Comparison of ENCODE assay signal across 1 cellular context in the genomic region with DNA sequence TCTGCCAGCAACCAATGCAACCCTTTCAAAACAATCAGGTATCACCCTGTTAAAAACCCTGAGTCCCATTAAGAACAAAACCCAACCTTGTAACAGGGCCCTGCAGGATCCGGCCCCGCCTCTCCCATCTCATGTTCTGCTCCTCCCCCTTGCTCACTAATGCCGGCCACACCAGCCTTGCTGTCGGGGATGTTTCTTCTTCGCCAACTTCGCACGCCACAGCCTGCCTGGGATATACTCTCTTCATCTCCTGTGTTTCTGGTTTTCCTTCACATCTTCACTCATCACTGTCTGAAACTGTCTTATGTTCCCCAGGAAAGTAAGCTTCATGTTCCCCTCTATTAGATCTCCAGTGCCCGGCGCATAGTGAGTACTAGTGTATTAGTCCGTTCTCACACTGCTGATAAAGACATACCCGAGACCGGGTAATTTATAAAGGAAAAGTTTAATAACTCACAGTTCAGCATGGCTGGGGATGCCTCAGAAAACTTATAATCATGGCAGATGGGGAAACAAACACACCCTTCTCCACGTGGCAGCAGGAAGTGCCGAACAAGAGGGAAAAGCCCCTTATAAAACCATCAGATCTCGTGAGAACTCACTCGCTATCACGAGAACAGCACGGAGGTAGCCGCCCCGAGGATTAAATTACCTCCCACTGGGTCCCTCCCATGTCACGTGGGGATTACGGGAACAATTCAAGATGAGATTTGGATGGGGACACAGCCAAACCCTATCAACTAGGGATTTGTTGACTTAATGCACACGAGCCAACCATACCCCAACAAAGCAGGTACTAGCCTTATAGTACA.
TF ChIP-seq lines count a peak whose summit lies in the region.

No MANE protein-coding gene starts in this region.

TF ChIP-seq in H1, 55 proteins besides CTCF, POLR2A, EP300 and RAD21:
- TF ChIP-seq POLR2AphosphoS5 (IDR thresholded peaks at IDR 0.05; ENCODE audit: low read depth, low read length): peak; percentile 85
- TF ChIP-seq GTF2F1 (IDR thresholded peaks at IDR 0.05; ENCODE audit: borderline replicate concordance, low read depth, low read length): 0 out of 2 replicates have a peak, but pooled peaks have one; percentile 18
- no peak for TF ChIP-seq ZNF274 (IDR thresholded peaks at IDR 0.05; ENCODE audit: borderline replicate concordance, extremely low read depth, low read length)
- no peak; the same call in 1 of the 2 replicates for TF ChIP-seq YY1 (IDR thresholded peaks at IDR 0.05; ENCODE audit: low read depth, low read length)
- TF ChIP-seq TCF12 (IDR thresholded peaks at IDR 0.05; ENCODE audit: low read depth, low read length): no peak
- TF ChIP-seq BRCA1 (IDR thresholded peaks at IDR 0.05; ENCODE audit: low read depth, low read length): peak; percentile 87
- no peak for TF ChIP-seq JUND (IDR thresholded peaks at IDR 0.05; ENCODE audit: low read length)
- no peak for TF ChIP-seq TEAD4 (IDR thresholded peaks at IDR 0.05; ENCODE audit: low read depth, low read length)
- no peak for TF ChIP-seq CEBPB (IDR thresholded peaks at IDR 0.05; ENCODE audit: low read depth, low read length)
- TF ChIP-seq MAX (IDR thresholded peaks at IDR 0.05): peak; percentile 88
- no peak for TF ChIP-seq CHD7 (IDR thresholded peaks at IDR 0.05; ENCODE audit: insufficient replicate concordance, low read length)
- no peak for TF ChIP-seq CHD1 (IDR thresholded peaks at IDR 0.05; ENCODE audit: low read depth, low read length)
- no peak for TF ChIP-seq GABPA (IDR thresholded peaks at IDR 0.05; ENCODE audit: borderline replicate concordance, insufficient read depth, low read length)
- peak; percentile 95 for TF ChIP-seq CHD2 (IDR thresholded peaks at IDR 0.05; ENCODE audit: low read length)
- no peak for TF ChIP-seq ATF2 (IDR thresholded peaks at IDR 0.05; ENCODE audit: low read length)
- TF ChIP-seq MAFK (IDR thresholded peaks at IDR 0.05; ENCODE audit: low read depth, low read length): no peak
- no peak for TF ChIP-seq SIX5 (IDR thresholded peaks at IDR 0.05; ENCODE audit: low read depth, low read length)
- TF ChIP-seq EZH2 (IDR thresholded peaks at IDR 0.05; ENCODE audit: low read depth, low read length, severe bottlenecking): no peak
- no peak for TF ChIP-seq CBX8 (IDR thresholded peaks at IDR 0.05; ENCODE audit: borderline replicate concordance, low read depth, low read length)
- no peak for TF ChIP-seq SP1 (IDR thresholded peaks at IDR 0.05; ENCODE audit: low read depth, low read length)
- TF ChIP-seq TAF7 (optimal IDR thresholded peaks at IDR 0.05; ENCODE audit: borderline replicate concordance, low read depth, low read length): peak; percentile 49
- TF ChIP-seq SAP30 (IDR thresholded peaks at IDR 0.05; ENCODE audit: insufficient read depth, insufficient replicate concordance, low read length): peak; percentile 33
- TF ChIP-seq, protein P1, sequence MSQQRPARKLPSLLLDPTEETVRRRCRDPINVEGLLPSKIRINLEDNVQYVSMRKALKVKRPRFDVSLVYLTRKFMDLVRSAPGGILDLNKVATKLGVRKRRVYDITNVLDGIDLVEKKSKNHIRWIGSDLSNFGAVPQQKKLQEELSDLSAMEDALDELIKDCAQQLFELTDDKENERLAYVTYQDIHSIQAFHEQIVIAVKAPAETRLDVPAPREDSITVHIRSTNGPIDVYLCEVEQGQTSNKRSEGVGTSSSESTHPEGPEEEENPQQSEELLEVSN (IDR thresholded peaks at IDR 0.05): peak; percentile 88
- TF ChIP-seq EGR1 (IDR thresholded peaks at IDR 0.05; ENCODE audit: borderline replicate concordance, low read depth, low read length): no peak
- TF ChIP-seq SRF (IDR thresholded peaks at IDR 0.05; ENCODE audit: low read depth, low read length): no peak
- no peak for TF ChIP-seq NRF1 (IDR thresholded peaks at IDR 0.05; ENCODE audit: low read depth, low read length)
- TF ChIP-seq PHF8 (conservative IDR thresholded peaks at IDR 0.05; ENCODE audit: low read depth, low read length): no peak; the same call in none of the 2 replicates
- TF ChIP-seq SP2 (IDR thresholded peaks at IDR 0.05; ENCODE audit: low read length): no peak
- no peak for TF ChIP-seq CREB1 (IDR thresholded peaks at IDR 0.05)
- peak; percentile 67 for TF ChIP-seq ASH2L (IDR thresholded peaks at IDR 0.05; ENCODE audit: low read length)
- no peak for TF ChIP-seq NANOG (IDR thresholded peaks at IDR 0.05; ENCODE audit: insufficient read depth, low read depth, low read length, poor library complexity, severe bottlenecking)
- no peak for TF ChIP-seq SUZ12 (IDR thresholded peaks at IDR 0.05; ENCODE audit: low read length)
- no peak for TF ChIP-seq SIRT6 (IDR thresholded peaks at IDR 0.05; ENCODE audit: low read length)
- TF ChIP-seq TBP (IDR thresholded peaks at IDR 0.05; ENCODE audit: low read depth, low read length): peak; percentile 87
- 0 out of 2 replicates have a peak, but pooled peaks have one; percentile 9 for TF ChIP-seq KDM1A (IDR thresholded peaks at IDR 0.05; ENCODE audit: borderline replicate concordance, low read length)
- peak; percentile 45 for TF ChIP-seq KDM4A (IDR thresholded peaks at IDR 0.05; ENCODE audit: low read depth, low read length, severe bottlenecking)
- TF ChIP-seq RNF2 (IDR thresholded peaks at IDR 0.05; ENCODE audit: borderline replicate concordance, low read depth, low read length, missing control alignments, poor library complexity, severe bottlenecking): no peak
- TF ChIP-seq HDAC6 (IDR thresholded peaks at IDR 0.05; ENCODE audit: low read depth, low read length): no peak
- TF ChIP-seq JUN (IDR thresholded peaks at IDR 0.05; ENCODE audit: low read depth, low read length): no peak
- TF ChIP-seq BCL11A (IDR thresholded peaks at IDR 0.05; ENCODE audit: low read depth in 2 of 2, low read length in 2 of 2): no peak
- 0 out of 2 replicates have a peak, but pooled peaks have one; percentile 64 for TF ChIP-seq TAF1 (IDR thresholded peaks at IDR 0.05; ENCODE audit: low read depth, low read length)
- TF ChIP-seq FOSL1 (IDR thresholded peaks at IDR 0.05; ENCODE audit: insufficient read depth, low read depth, low read length): no peak
- TF ChIP-seq, protein P2, sequence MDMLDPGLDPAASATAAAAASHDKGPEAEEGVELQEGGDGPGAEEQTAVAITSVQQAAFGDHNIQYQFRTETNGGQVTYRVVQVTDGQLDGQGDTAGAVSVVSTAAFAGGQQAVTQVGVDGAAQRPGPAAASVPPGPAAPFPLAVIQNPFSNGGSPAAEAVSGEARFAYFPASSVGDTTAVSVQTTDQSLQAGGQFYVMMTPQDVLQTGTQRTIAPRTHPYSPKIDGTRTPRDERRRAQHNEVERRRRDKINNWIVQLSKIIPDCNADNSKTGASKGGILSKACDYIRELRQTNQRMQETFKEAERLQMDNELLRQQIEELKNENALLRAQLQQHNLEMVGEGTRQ (IDR thresholded peaks at IDR 0.05; ENCODE audit: low read length): peak; percentile 75
- peak; percentile 75; the same call in 1 of the 2 replicates for TF ChIP-seq SP4 (IDR thresholded peaks at IDR 0.05; ENCODE audit: low read length)
- no peak for TF ChIP-seq BACH1 (IDR thresholded peaks at IDR 0.05; ENCODE audit: low read length)
- no peak for TF ChIP-seq RFX5 (IDR thresholded peaks at IDR 0.05; ENCODE audit: borderline replicate concordance, low read depth, low read length)
- TF ChIP-seq HDAC2 (IDR thresholded peaks at IDR 0.05; ENCODE audit: borderline replicate concordance in 1 of 2, low read depth in 2 of 2, low read length in 2 of 2): no peak
- no peak for TF ChIP-seq POU5F1 (IDR thresholded peaks at IDR 0.05; ENCODE audit: low read depth, low read length)
- no peak for TF ChIP-seq CTBP2 (IDR thresholded peaks at IDR 0.05; ENCODE audit: borderline replicate concordance, insufficient read depth, insufficient read length, low read length)
- 0 out of 2 replicates have a peak, but pooled peaks have one; percentile 27 for TF ChIP-seq ATF3 (IDR thresholded peaks at IDR 0.05; ENCODE audit: insufficient read depth, low read depth, low read length)
- 0 out of 4 replicates have a peak, but pooled peaks of 1 of the 2 experiments have one; percentile 37 for TF ChIP-seq SIN3A (conservative IDR thresholded peaks at IDR 0.05 in 1 of 2, IDR thresholded peaks at IDR 0.05 in 1 of 2; ENCODE audit: low read depth in 1 of 2, low read length in 2 of 2)
- no peak for TF ChIP-seq RBBP5 (IDR thresholded peaks at IDR 0.05; ENCODE audit: borderline replicate concordance, low read depth, low read length)
- no peak for TF ChIP-seq CBX5 (IDR thresholded peaks at IDR 0.05; ENCODE audit: low read depth, low read length)
- TF ChIP-seq KDM5A (IDR thresholded peaks at IDR 0.05; ENCODE audit: low read length): no peak
- no peak for TF ChIP-seq RXRA (IDR thresholded peaks at IDR 0.05; ENCODE audit: insufficient read depth, low read depth, low read length)
